Comparison of ENCODE assay signal across 9 cellular contexts in the genomic region with DNA sequence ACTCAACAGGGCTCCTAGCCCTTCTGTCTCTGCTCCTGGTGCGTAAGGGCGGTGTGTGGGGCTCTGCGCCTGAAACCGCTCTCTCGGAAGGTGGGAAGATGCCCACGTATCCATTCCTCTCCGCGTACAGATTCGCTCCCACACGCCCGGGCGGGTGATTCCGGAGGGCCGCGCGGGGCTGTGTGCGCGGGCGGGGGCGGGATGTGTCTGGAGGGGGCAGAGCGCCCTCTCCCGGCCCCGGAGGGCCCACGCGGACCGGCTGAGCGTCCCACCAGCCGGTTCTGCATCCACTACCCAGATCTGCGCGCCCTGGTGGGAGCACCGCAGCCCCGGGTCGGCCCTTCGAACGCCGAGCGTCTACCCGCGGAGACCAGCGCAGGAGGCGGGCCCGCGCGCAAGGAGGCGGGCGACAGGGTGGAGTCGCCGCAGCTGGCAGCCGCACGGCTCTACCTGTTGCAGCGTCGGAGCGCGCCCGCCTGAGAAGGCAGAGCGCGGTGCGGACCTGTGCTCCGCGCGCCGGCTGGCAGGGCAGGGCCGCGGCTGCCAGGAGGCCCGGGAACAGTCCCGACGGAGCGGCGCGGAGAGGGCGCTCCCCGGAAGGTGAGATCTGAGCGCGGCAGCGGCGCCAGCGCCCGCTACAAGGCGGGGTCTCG. TPM values are rescaled to one million over a fixed set of nuclear protein-coding genes. Genes with fewer than 3 reads are reported as not detected.
DNase-seq lines count a peak whose midpoint lies in the region; ATAC-seq and TF ChIP-seq lines count a peak whose summit lies in the region.
"Had no signal": no experiment of that assay in that cellular context is flagged by ENCODE, and none has a peak within 500 bp of the region (broad histone marks: within the 10 kb centered on the region; RNA-seq: fewer than 3 reads in every experiment).

No MANE protein-coding gene starts in this region.

- H3K4me1 Mint-ChIP-seq in stimulated activated naive B cell treated with anti-CD40 and anti-IgM and Interleukin-4, amounts not matched to agents 10 μg/mL and 1 μg/mL and 100 μg/mL, for 72 hours, result peaks cover 19 to 30% of the 10 kb centered on the region in 2 donors

- H3K27me3 ChIP-seq in esophagus muscularis mucosa, result peaks cover 6 to 80% (median 36%) of the 10 kb centered on the region in 4 donors
- H3K27me3 ChIP-seq in muscle layer of duodenum (ENCODE audit: low read depth, low read length), result peaks cover 28% of the 10 kb centered on the region

- ATAC-seq in HG02763 (IDR thresholded peaks at IDR 0.05; ENCODE audit: unreplicated experiment), result peak; percentile 50
- peak; percentile 68 to 74 for ATAC-seq in stimulated activated naive B cell treated with anti-CD40 and anti-IgM and Interleukin-4, amounts not matched to agents 10 μg/mL and 1 μg/mL and 100 μg/mL, for 72 hours (replicated peaks)

- no CpG with 5 or more reads among the region's 80 CpGs for WGBS in esophagus muscularis mucosa

- H3K4me1 ChIP-seq in esophagus muscularis mucosa (peaks cover 27 to 32% (median 31%) of the 10 kb centered on the region in 4 donors), muscle layer of duodenum (ENCODE audit: control insufficient read depth in 1 of 2, insufficient read depth in 2 of 2, low read length in 2 of 2) (peaks cover 0 to 28% of the 10 kb centered on the region in 2 donors)

- H3K27me3 Mint-ChIP-seq in stimulated activated naive B cell treated with anti-CD40 and anti-IgM and Interleukin-4, amounts not matched to agents 10 μg/mL and 1 μg/mL and 100 μg/mL, for 72 hours, result peaks cover 62 to 77% of the 10 kb centered on the region in 2 donors

- intact Hi-C loops in esophagus muscularis mucosa (cut with DNase I), result no loop called here

- H3K36me3 ChIP-seq in esophagus muscularis mucosa (no peaks in the 10 kb centered on the region), muscle layer of duodenum (ENCODE audit: control insufficient read depth in 1 of 2, insufficient read depth in 2 of 2, low read length in 2 of 2) (no peaks in the 10 kb centered on the region)

- H3K27ac Mint-ChIP-seq in stimulated activated naive B cell treated with anti-CD40 and anti-IgM and Interleukin-4, amounts not matched to agents 10 μg/mL and 1 μg/mL and 100 μg/mL, for 72 hours, result no peak overlapping the region

- TF ChIP-seq POLR2A in esophagus muscularis mucosa (IDR thresholded peaks at IDR 0.05; ENCODE audit: low read depth), result no peak

- peak overlapping the region; percentile 73 to 76 for H3K4me3 Mint-ChIP-seq in stimulated activated naive B cell treated with anti-CD40 and anti-IgM and Interleukin-4, amounts not matched to agents 10 μg/mL and 1 μg/mL and 100 μg/mL, for 72 hours

- no peaks in the 10 kb centered on the region for H3K9me3 ChIP-seq in esophagus muscularis mucosa
- no peaks in the 10 kb centered on the region for H3K9me3 ChIP-seq in muscle layer of duodenum (ENCODE audit: control insufficient read depth in 1 of 2, low read length in 2 of 2)

- peak in 1 of 3 experiments; percentile 33 for TF ChIP-seq CTCF in esophagus muscularis mucosa (IDR thresholded peaks at IDR 0.05)

- DNase-seq in NCI-H82 (lab: John Stamatoyannopoulos, UW), result peak; percentile 79
- DNase-seq in NCI-H82 treated with DMSO at 0.1 percent for 48 hours (lab: John Stamatoyannopoulos, UW; ENCODE audit: unreplicated experiment), result no peak
- peak; percentile 67 for DNase-seq in NCI-H2107 (lab: John Stamatoyannopoulos, UW)
- peak; percentile 10 to 15 for DNase-seq in activated CD8-positive, alpha-beta memory T cell treated with anti-CD3 and anti-CD28 coated beads for 4 hours (ENCODE audit: low read depth in 2 of 2)
- no peak for DNase-seq in esophagus muscularis mucosa (ENCODE audit: extremely low spot score)
- DNase-seq in stimulated activated naive B cell treated with anti-CD40 and anti-IgM and Interleukin-4, amounts not matched to agents 10 μg/mL and 1 μg/mL and 100 μg/mL, for 72 hours, result no peak
- DNase-seq: DND-41 had no signal

- H3K4me3 ChIP-seq in esophagus muscularis mucosa (peak overlapping the region; percentile 50 to 59 (median 51)), muscle layer of duodenum (ENCODE audit: low read depth in 1 of 2, low read length in 2 of 2) (peak overlapping the region; percentile 38 to 77)

- TF ChIP-seq EP300 in esophagus muscularis mucosa (IDR thresholded peaks at IDR 0.05), result no peak

- peaks cover 0 to 1% of the 10 kb centered on the region in 2 donors for H3K36me3 Mint-ChIP-seq in stimulated activated naive B cell treated with anti-CD40 and anti-IgM and Interleukin-4, amounts not matched to agents 10 μg/mL and 1 μg/mL and 100 μg/mL, for 72 hours

- H3K27ac ChIP-seq in esophagus muscularis mucosa (replicated peaks in 1 of 4) (no peak overlapping the region), muscle layer of duodenum (ENCODE audit: low read length) (no peak overlapping the region)

- peaks cover 5 to 11% of the 10 kb centered on the region in 2 donors for H3K9me3 Mint-ChIP-seq in stimulated activated naive B cell treated with anti-CD40 and anti-IgM and Interleukin-4, amounts not matched to agents 10 μg/mL and 1 μg/mL and 100 μg/mL, for 72 hours

RNA-seq across cellular contexts. Expression of a gene that starts 1.4 kb away (rescaled TPM):
- under 1 TPM; 0.19 to 0.42 (median 0.28) TPM for total RNA-seq in esophagus muscularis mucosa

Comparison
In these comparisons a context has a peak if more than half of its experiments do, and no peak if none do; other contexts are left out.
1. DNase-seq: peak in NCI-H82 (single experiment), NCI-H2107 (single experiment) and activated CD8-positive, alpha-beta memory T cell treated with anti-CD3 and anti-CD28 coated beads for 4 hours (2 of 2); none in NCI-H82 treated with DMSO at 0.1 percent for 48 hours (single experiment), esophagus muscularis mucosa (single experiment) and stimulated activated naive B cell treated with anti-CD40 and anti-IgM and Interleukin-4, amounts not matched to agents 10 μg/mL and 1 μg/mL and 100 μg/mL, for 72 hours (single experiment).